ENCODE assay signal across 8 cellular contexts in the genomic region with DNA sequence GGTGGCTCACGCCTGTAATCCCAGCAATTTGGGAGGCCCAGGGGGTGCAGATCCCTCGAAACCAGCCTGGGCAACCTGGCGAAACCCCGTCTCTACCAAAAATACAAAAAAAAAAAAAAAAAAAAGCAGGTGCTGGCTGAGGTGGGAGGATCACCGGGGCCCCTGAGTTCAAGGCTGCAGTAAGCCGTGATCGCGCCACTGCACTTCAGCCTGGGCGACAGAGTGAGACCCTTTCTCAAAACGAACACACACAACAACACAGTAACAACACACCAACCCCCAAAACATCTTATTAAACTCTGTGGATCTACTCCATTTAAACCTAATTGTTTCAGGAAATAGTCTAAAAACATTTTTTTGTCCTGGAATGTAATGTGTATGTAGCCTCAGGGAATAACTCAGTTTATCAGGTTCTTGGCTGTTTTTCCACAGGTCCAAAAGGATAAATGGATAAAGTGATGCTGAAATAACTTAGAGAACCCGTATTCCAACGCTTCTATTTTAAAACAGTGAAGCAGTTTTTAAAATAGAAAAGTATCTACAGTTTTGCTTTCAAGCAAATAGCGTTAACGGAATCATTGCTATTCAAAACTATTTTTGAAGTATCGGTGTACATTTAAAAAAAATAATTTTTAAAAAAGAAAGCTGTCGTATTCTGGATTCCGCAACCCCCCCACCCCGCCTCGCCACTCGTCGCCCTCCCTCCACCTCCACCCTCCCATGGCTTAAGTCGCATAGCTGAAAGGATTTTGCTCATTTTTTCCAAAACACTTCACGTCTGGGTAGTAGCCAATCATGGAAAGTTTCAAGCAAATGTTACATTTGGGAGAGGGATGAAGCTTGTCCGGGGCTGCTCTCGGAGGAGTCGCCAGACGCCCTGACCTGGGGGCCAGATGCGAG. TPM values are rescaled to one million over a fixed set of nuclear protein-coding genes. Genes with fewer than 3 reads are reported as not detected.
DNase-seq lines count a peak whose midpoint lies in the region; ATAC-seq and TF ChIP-seq lines count a peak whose summit lies in the region.

No MANE protein-coding gene starts in this region.

- intact Hi-C loops in heart right ventricle (cut with DNase I): loop anchor here in 3 of 10 donors (1.0 to 10.0 kb wide), 3 partner anchors 95 to 135 kb away; partner anchors contain the start of gene STAT1 (in 3 of the 3)

- H4K20me1 ChIP-seq in Karpas-422 (ENCODE audit: insufficient read depth, low read depth, low read length) (peaks cover 22% of the 10 kb centered on the region), smooth muscle cell (ENCODE audit: low read depth) (peaks cover 40% of the 10 kb centered on the region)

- 32 to 34% methylated on average over 28 of the region's 28 CpGs for WGBS in heart right ventricle, 2 donors
- WGBS in smooth muscle cell (ENCODE audit: low lambda C conversion rate): 44% methylated on average over 28 of the region's 28 CpGs

- H2AFZ ChIP-seq in Karpas-422 (ENCODE audit: low read length): peak overlapping the region; percentile 96
- H2AFZ ChIP-seq in smooth muscle cell (ENCODE audit: low read depth): peak overlapping the region; percentile 69

- H3K27ac ChIP-seq in Karpas-422 (ENCODE audit: low read length): no peak overlapping the region
- peak overlapping the region; percentile 90 to 98 (median 96) for H3K27ac ChIP-seq in heart right ventricle
- H3K27ac ChIP-seq in smooth muscle cell (ENCODE audit: low read depth): peak overlapping the region; percentile 97

- no peaks in the 10 kb centered on the region for H3K9me2 ChIP-seq in Karpas-422 (replicated peaks; ENCODE audit: insufficient read depth, low read length)

- peaks cover 40% of the 10 kb centered on the region for H3K79me2 ChIP-seq in Karpas-422 (ENCODE audit: low read length)
- H3K79me2 ChIP-seq in smooth muscle cell (ENCODE audit: low read depth): peaks cover 41% of the 10 kb centered on the region

- no peaks in the 10 kb centered on the region for H3F3A ChIP-seq in smooth muscle cell (ENCODE audit: low read depth)

- H3K27me3 ChIP-seq in Karpas-422 (ENCODE audit: low read length): no peaks in the 10 kb centered on the region
- no peaks in the 10 kb centered on the region for H3K27me3 ChIP-seq in heart right ventricle
- H3K27me3 ChIP-seq in smooth muscle cell (ENCODE audit: low read depth): no peaks in the 10 kb centered on the region

- H3K4me2 ChIP-seq in Karpas-422 (ENCODE audit: low read depth, low read length, poor library complexity, severe bottlenecking) (peak overlapping the region; percentile 97), smooth muscle cell (peak overlapping the region; percentile 93)

- TF ChIP-seq CTCF in heart right ventricle (IDR thresholded peaks at IDR 0.05) (no peak), smooth muscle cell (IDR thresholded peaks at IDR 0.05; ENCODE audit: borderline replicate concordance, insufficient read depth, poor library complexity, severe bottlenecking) (no peak)

- ATAC-seq in heart right ventricle: peak in 6 of 8 donors; percentile 24 to 59 (median 46)

- H3K9me3 ChIP-seq in Karpas-422 (ENCODE audit: low read length) (no peaks in the 10 kb centered on the region), heart right ventricle (no peaks in the 10 kb centered on the region), smooth muscle cell (replicated peaks; ENCODE audit: low read depth) (no peaks in the 10 kb centered on the region)

- peaks cover 33% of the 10 kb centered on the region for H3K4me1 ChIP-seq in Karpas-422 (ENCODE audit: low read length)
- H3K4me1 ChIP-seq in heart right ventricle: peaks cover 0 to 50% (median 30%) of the 10 kb centered on the region in 9 donors
- peaks cover 28% of the 10 kb centered on the region for H3K4me1 ChIP-seq in smooth muscle cell (ENCODE audit: low read depth)

- peak overlapping the region; percentile 79 for H3K4me3 ChIP-seq in Karpas-422 (ENCODE audit: low read length)
- peak overlapping the region; percentile 65 to 95 (median 89) for H3K4me3 ChIP-seq in heart right ventricle
- H3K4me3 ChIP-seq in smooth muscle cell: peak overlapping the region; percentile 79

- DNase-seq in DMS114 treated with DMSO at 0.1 percent for 48 hours (lab: John Stamatoyannopoulos, UW; ENCODE audit: unreplicated experiment) (peak; percentile 50), Karpas-422 (no peak), heart right ventricle (no peak), smooth muscle cell (lab: John Stamatoyannopoulos, UW; ENCODE audit: unreplicated experiment) (no peak), SHP77 treated with DMSO at 0.1 percent for 48 hours (lab: John Stamatoyannopoulos, UW) (no peak), GM19238 (ENCODE audit: insufficient read length, low spot score) (no peak), Ammon's horn (ENCODE audit: low spot score) (no peak)
- peak; percentile 5 for DNase-seq in activated gamma-delta T cell treated with anti-CD3 and anti-CD28 coated beads, Interleukin-2, amount 50 U/mL, for 16 hours (ENCODE audit: low read depth)

- H3K9ac ChIP-seq in Karpas-422 (ENCODE audit: low read length) (peak overlapping the region; percentile 79), smooth muscle cell (ENCODE audit: low read depth) (peak overlapping the region; percentile 90)

- peaks cover 7% of the 10 kb centered on the region; the same call in 1 of the 2 replicates for H3K36me3 ChIP-seq in Karpas-422 (ENCODE audit: insufficient read depth, low read length)
- no peaks in the 10 kb centered on the region for H3K36me3 ChIP-seq in heart right ventricle
- no peaks in the 10 kb centered on the region for H3K36me3 ChIP-seq in smooth muscle cell (ENCODE audit: low read depth)

RNA-seq across cellular contexts. Expression of gene GLS, which starts 0.9 kb away (rescaled TPM):
- total RNA-seq in Karpas-422 (2014; rRNA removed; shearing (Covaris generic); ENCODE audit: low replicate concordance): 159 and 283 TPM in 2 replicates
- 10 to 100 TPM; 40.8 to 73.5 (median 59.2) TPM for total RNA-seq in heart right ventricle
- 10 to 100 TPM; 17.1 to 29.4 TPM for polyA plus RNA-seq in heart right ventricle
- total RNA-seq in smooth muscle cell: 454 and 515 TPM in 2 replicates
- polyA plus RNA-seq in smooth muscle cell: 76.2 and 114 TPM in 2 replicates

Comparison
In these comparisons a context has a peak if more than half of its experiments do, and no peak if none do; other contexts are left out.
1. DNase-seq: peak in DMS114 treated with DMSO at 0.1 percent for 48 hours (single experiment) and activated gamma-delta T cell treated with anti-CD3 and anti-CD28 coated beads, Interleukin-2, amount 50 U/mL, for 16 hours (single experiment); none in Karpas-422 (single experiment), heart right ventricle (0 of 2), smooth muscle cell (single experiment), SHP77 treated with DMSO at 0.1 percent for 48 hours (single experiment), GM19238 (single experiment) and Ammon's horn (single experiment).
2. Peak in every context shown above with its lines, with median percentiles within 50 percentile points of each other: H3K4me3 ChIP-seq.